Comparison of ENCODE assay signal across 8 cellular contexts in the genomic region with DNA sequence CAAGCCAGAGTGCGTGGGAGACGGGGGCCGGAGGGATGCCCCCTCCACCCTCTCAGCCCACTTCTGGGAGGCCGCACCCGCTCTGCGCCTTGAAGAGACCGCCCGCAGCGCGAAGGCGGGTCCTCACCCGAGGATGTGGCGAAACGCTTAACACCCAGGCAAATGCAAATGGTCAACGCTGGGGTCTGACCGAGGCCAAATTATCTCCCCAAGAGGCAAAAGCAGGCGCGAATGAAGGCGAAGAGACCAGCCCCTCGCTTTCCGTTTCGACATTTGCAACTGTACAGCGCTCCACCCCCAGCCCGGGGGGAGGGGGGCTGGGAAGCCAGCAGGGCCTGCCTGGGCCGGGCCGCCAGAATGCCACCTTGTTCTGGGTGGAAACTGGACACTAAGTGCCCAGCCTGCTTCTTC.
DNase-seq lines count a peak whose midpoint lies in the region; ATAC-seq, FAIRE-seq and TF ChIP-seq lines count a peak whose summit lies in the region.

No MANE protein-coding gene starts in this region.

- H3K4me3 ChIP-seq in WI38 (ENCODE audit: low read depth, low read length) (peak overlapping the region; percentile 42), left ventricle myocardium inferior (peak overlapping the region; percentile 66), retinal pigment epithelial cell (ENCODE audit: low read length) (peak overlapping the region; percentile 14)

- H3K27ac ChIP-seq in left ventricle myocardium inferior (replicated peaks), result no peak overlapping the region

- TF ChIP-seq CTCF in WI38 (IDR thresholded peaks at IDR 0.05; ENCODE audit: low read depth, low read length) (no peak), left ventricle myocardium inferior (IDR thresholded peaks at IDR 0.05; ENCODE audit: borderline replicate concordance) (no peak), retinal pigment epithelial cell (conservative IDR thresholded peaks at IDR 0.05; ENCODE audit: low read depth, low read length) (no peak)

- no peak for TF ChIP-seq POLR2A in GM12892 (IDR thresholded peaks at IDR 0.05; ENCODE audit: low read depth, low read length)

- peaks cover 17% of the 10 kb centered on the region for H3K4me1 ChIP-seq in left ventricle myocardium inferior

- peak; percentile 27 for DNase-seq in GM12892 (ENCODE audit: insufficient read length)
- DNase-seq in left ventricle myocardium inferior, result no peak
- DNase-seq in retinal pigment epithelial cell (ENCODE audit: low read depth), result no peak
- no peak for DNase-seq in Kasumi-1 (lab: John Stamatoyannopoulos, UW)
- DNase-seq in NCI-H2171 treated with DMSO at 0.1 percent for 48 hours (lab: John Stamatoyannopoulos, UW), result no peak
- no peak for DNase-seq in RCC 7860 (ENCODE audit: low spot score)

- H3K27me3 ChIP-seq in left ventricle myocardium inferior (ENCODE audit: low read depth), result peaks cover 77% of the 10 kb centered on the region

- no peak for ATAC-seq in GM21390 (IDR thresholded peaks at IDR 0.05; ENCODE audit: unreplicated experiment)

- no peaks in the 10 kb centered on the region for H3K9me3 ChIP-seq in left ventricle myocardium inferior (replicated peaks)

- intact Hi-C loops in left ventricle myocardium inferior (cut with micrococcal nuclease), result no loop called here

- no peaks in the 10 kb centered on the region for H3K36me3 ChIP-seq in left ventricle myocardium inferior

- FAIRE-seq in GM12892 (lab: Jason Lieb, UNC) (no peak), RCC 7860 (lab: Jason Lieb, UNC) (no peak)

Comparison
In these comparisons a context has a peak if more than half of its experiments do, and no peak if none do; other contexts are left out.
1. H3K4me3 ChIP-seq: peak in every context shown above with its lines; median percentile 66 in left ventricle myocardium inferior; 42 in WI38; 14 in retinal pigment epithelial cell.